In the genomic region with DNA sequence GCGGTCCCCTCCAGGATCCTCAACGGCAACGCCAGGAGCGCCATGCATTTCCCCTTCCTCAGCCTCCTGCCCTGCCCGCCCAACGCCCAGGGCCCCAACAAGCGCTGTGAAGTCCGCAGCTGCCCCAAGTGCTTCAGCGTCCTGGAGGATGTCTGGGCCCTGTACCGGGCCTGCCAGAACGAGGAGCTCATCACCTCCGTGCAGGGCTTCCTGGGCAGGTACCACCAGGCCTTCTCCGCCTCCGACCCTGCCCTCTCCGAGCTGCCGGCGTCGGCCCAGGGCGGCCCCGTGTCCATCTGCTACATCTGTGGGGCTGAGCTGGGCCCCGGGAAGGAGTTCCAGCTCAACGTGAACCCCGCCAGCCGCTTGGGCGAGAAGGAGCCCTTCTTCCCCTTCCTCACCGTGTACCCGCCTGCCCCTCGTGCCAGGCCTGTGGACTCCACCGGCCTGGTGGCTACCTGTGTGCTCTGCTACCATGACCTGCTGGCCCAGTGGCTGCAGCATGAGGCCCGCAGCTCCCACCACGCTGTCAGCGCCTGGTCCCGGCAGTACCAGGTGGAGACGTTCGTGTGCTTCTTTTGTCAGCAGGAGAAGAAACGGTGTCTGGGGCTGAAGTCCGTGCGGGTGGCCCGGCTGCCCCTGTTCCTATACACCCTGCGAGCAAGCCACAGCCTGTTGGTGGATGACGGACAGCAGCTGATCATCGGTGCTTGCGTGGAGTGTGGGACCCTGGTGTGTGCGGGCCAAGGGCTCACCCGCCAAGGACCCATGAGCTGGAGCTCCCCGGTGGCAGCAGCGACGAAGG, we compare ENCODE assay signal across 11 cellular contexts. TPM values are rescaled to one million over a fixed set of nuclear protein-coding genes. Genes with fewer than 3 reads are reported as not detected.
A peak's percentile ranks its signal among the peaks of the same experiment; 100 is the strongest.
DNase-seq lines count a peak whose midpoint lies in the region; ATAC-seq and TF ChIP-seq lines count a peak whose summit lies in the region.
"Had no signal": no experiment of that assay in that cellular context is flagged by ENCODE, and none has a peak within 500 bp of the region (broad histone marks: within the 10 kb centered on the region; RNA-seq: fewer than 3 reads in every experiment).

No MANE protein-coding gene starts in this region.

- H3K27ac Mint-ChIP-seq in central memory CD8-positive, alpha-beta T cell (ENCODE audit: low read depth): no peak overlapping the region

- intact Hi-C loops in heart left ventricle (cut with DNase I) (loop anchor here in 6 of 10 donors (5.0 to 10.0 kb wide), 6 partner anchors 36 to 76 kb away; no protein-coding TSS in a partner anchor), upper lobe of right lung (cut with DNase I) (no loop called here)

- no peak for ATAC-seq in heart left ventricle
- no peak for ATAC-seq in central memory CD8-positive, alpha-beta T cell (replicated peaks; ENCODE audit: extremely low read depth, poor library complexity, severe bottlenecking)
- no peak for ATAC-seq in upper lobe of right lung
- ATAC-seq in GM18502 (IDR thresholded peaks at IDR 0.05; ENCODE audit: poor library complexity, unreplicated experiment): no peak
- no peak for ATAC-seq in GM19035 (IDR thresholded peaks at IDR 0.05; ENCODE audit: unreplicated experiment)

- WGBS in heart left ventricle, 4 donors: 95 to 96% (median 96%) methylated on average over 39 to 48 of the region's 48 CpGs

- peak overlapping the region in 1 of 12 donors; percentile 4 for H3K27ac ChIP-seq in heart left ventricle
- peak overlapping the region in 1 of 2 donors; percentile 7 for H3K27ac ChIP-seq in right atrium auricular region
- H3K27ac ChIP-seq in muscle layer of colon (ENCODE audit: low read depth, low read length): no peak overlapping the region
- H3K27ac ChIP-seq in upper lobe of right lung: no peak overlapping the region

- H3K4me3 ChIP-seq in heart left ventricle (peak overlapping the region in 9 of 12 donors; percentile 12 to 64 (median 35)), right atrium auricular region (peak overlapping the region in 1 of 2 donors; percentile 17), muscle layer of colon (ENCODE audit: low read depth in 1 of 2, low read length in 2 of 2) (peak overlapping the region; percentile 9 to 57), upper lobe of right lung (peak overlapping the region; percentile 50)
- H3K4me3 ChIP-seq: lung had no signal

- peak overlapping the region; percentile 43 for H3K4me3 Mint-ChIP-seq in central memory CD8-positive, alpha-beta T cell

- no peaks in the 10 kb centered on the region for H3K9me3 Mint-ChIP-seq in central memory CD8-positive, alpha-beta T cell

- no peak for TF ChIP-seq POLR2A in heart left ventricle (IDR thresholded peaks at IDR 0.05)

- H3K36me3 Mint-ChIP-seq in central memory CD8-positive, alpha-beta T cell (ENCODE audit: insufficient read depth): peaks cover 3% of the 10 kb centered on the region

- H3K27me3 ChIP-seq in heart left ventricle: peaks cover 0 to 43% (median 0%) of the 10 kb centered on the region in 9 donors
- H3K27me3 ChIP-seq in right atrium auricular region: no peaks in the 10 kb centered on the region
- no peaks in the 10 kb centered on the region for H3K27me3 ChIP-seq in muscle layer of colon (ENCODE audit: control insufficient read depth in 1 of 2, insufficient read depth in 2 of 2, low read length in 2 of 2)
- peaks cover 11% of the 10 kb centered on the region for H3K27me3 ChIP-seq in upper lobe of right lung

- H3K4me1 ChIP-seq in heart left ventricle: peaks cover 0 to 82% (median 66%) of the 10 kb centered on the region in 12 donors
- peaks cover 0 to 81% of the 10 kb centered on the region in 2 donors for H3K4me1 ChIP-seq in right atrium auricular region
- H3K4me1 ChIP-seq in muscle layer of colon (ENCODE audit: insufficient read depth, low read length): peaks cover 71% of the 10 kb centered on the region
- H3K4me1 ChIP-seq in upper lobe of right lung: peaks cover 46% of the 10 kb centered on the region

- H3K36me3 ChIP-seq in heart left ventricle (no peaks in the 10 kb centered on the region), right atrium auricular region (no peaks in the 10 kb centered on the region), muscle layer of colon (ENCODE audit: insufficient read depth, low read length) (no peaks in the 10 kb centered on the region), upper lobe of right lung (no peaks in the 10 kb centered on the region)

- peaks cover 79% of the 10 kb centered on the region for H3K27me3 Mint-ChIP-seq in central memory CD8-positive, alpha-beta T cell

- TF ChIP-seq CTCF in heart left ventricle (IDR thresholded peaks at IDR 0.05): no peak
- TF ChIP-seq CTCF in right atrium auricular region (IDR thresholded peaks at IDR 0.05): no peak
- no peak for TF ChIP-seq CTCF in upper lobe of right lung (IDR thresholded peaks at IDR 0.05)

- DNase-seq in heart left ventricle: peak in 1 of 5 donors; percentile 61
- DNase-seq in right atrium auricular region (ENCODE audit: low spot score): no peak
- DNase-seq in central memory CD8-positive, alpha-beta T cell (ENCODE audit: low spot score in 2 of 2): no peak
- no peak for DNase-seq in upper lobe of right lung
- DNase-seq in GM03348 (ENCODE audit: low spot score): no peak
- DNase-seq: activated CD8-positive, alpha-beta memory T cell treated with anti-CD3 and anti-CD28 coated beads, Interleukin-2, amount 50 U/mL, for 48 hours; NCI-H2171 had no signal

- H3K9me3 ChIP-seq in heart left ventricle (no peaks in the 10 kb centered on the region), right atrium auricular region (no peaks in the 10 kb centered on the region), muscle layer of colon (ENCODE audit: low read length) (no peaks in the 10 kb centered on the region), upper lobe of right lung (no peaks in the 10 kb centered on the region)

- no peaks in the 10 kb centered on the region for H3K4me1 Mint-ChIP-seq in central memory CD8-positive, alpha-beta T cell

- no peak overlapping the region for H3K9ac ChIP-seq in muscle layer of colon (ENCODE audit: low read length)

RNA-seq across cellular contexts. Expression of a gene that starts 58.9 kb away (rescaled TPM):
- not detected for total RNA-seq in heart left ventricle
- not detected for polyA plus RNA-seq in heart left ventricle
- not detected for total RNA-seq in right atrium auricular region
- not detected for total RNA-seq in upper lobe of right lung
